ENCODE assay signal across 8 cellular contexts in the genomic region with DNA sequence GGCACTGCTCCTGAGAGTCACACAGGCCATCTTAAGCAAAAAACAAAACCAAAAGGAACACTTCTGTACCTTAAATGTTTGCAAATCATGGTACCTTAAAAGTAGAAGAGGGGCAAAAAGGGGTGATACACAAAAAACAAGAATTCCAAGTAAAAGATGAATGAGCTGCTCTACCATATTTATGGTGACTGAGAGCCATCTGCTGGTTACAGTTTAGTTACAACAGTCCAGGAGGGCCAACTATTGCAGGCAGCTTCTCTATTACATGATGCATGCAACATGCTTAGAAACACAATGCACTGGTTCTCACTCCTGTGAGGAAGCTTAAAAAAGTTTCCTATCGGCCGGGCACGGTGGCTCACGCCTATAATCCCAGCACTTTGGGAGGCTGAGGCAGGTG. TPM values are rescaled to one million over a fixed set of nuclear protein-coding genes. Genes with fewer than 3 reads are reported as not detected.
DNase-seq lines count a peak whose midpoint lies in the region; ATAC-seq, FAIRE-seq and TF ChIP-seq lines count a peak whose summit lies in the region.

No MANE protein-coding gene starts in this region.

- CTCF ChIA-PET in endothelial cell of umbilical vein (lab: Charles Lee): interaction anchor here (0.6 to 5.3 kb wide), 38 partner anchors 8 to 634 kb away, joined by 3 to 106 read pairs (median 4); partner anchors contain the start of genes CFAP52, NTN1 and STX8
- CTCF ChIA-PET in naive thymus-derived CD4-positive, alpha-beta T cell (lab: Charles Lee): no interaction called here

- no peak overlapping the region for H2AFZ ChIP-seq in endothelial cell of umbilical vein (ENCODE audit: low read depth, low read length)

- dilution Hi-C loops in endothelial cell of umbilical vein (cut with MboI; ENCODE audit: extremely low pct_ligation_motif_present, low sequenced_read_pairs): no loop called here

- H3K4me2 ChIP-seq in endothelial cell of umbilical vein (ENCODE audit: insufficient read depth, low read length): no peak overlapping the region

- intact Hi-C loops in endothelial cell of umbilical vein (cut with micrococcal nuclease): loop anchor here (1.0 to 10.0 kb wide), 4 partner anchors 120 to 627 kb away; no protein-coding TSS in a partner anchor
- intact Hi-C loops in naive thymus-derived CD4-positive, alpha-beta T cell (cut with micrococcal nuclease): loop anchor here (1.0 to 10.0 kb wide), 4 partner anchors 120 to 1457 kb away; no protein-coding TSS in a partner anchor

- no peak overlapping the region for H3K27ac ChIP-seq in endothelial cell of umbilical vein (ENCODE audit: insufficient read depth, low read depth, low read length)
- no peak overlapping the region for H3K27ac ChIP-seq in naive thymus-derived CD4-positive, alpha-beta T cell (ENCODE audit: low read depth, low read length)

- FAIRE-seq in endothelial cell of umbilical vein (lab: Jason Lieb, UNC): peak; percentile 89

- H3K9me3 ChIP-seq in endothelial cell of umbilical vein (replicated peaks; ENCODE audit: control insufficient read depth, insufficient read depth, low read length): no peaks in the 10 kb centered on the region
- H3K9me3 ChIP-seq in naive thymus-derived CD4-positive, alpha-beta T cell (ENCODE audit: control insufficient read depth in 2 of 3, low read length in 3 of 3): no peaks in the 10 kb centered on the region

- DNase-seq in Ammon's horn (ENCODE audit: low spot score) (peak; percentile 79), GM19238 (ENCODE audit: insufficient read length, low spot score) (peak; percentile 5), OCI-M1 (lab: John Stamatoyannopoulos, UW) (peak; percentile 56), endothelial cell of umbilical vein (ENCODE audit: low read depth, low spot score) (peak; percentile 52)
- peak in 3 of 9 donors; percentile 11 to 16 (median 11) for DNase-seq in naive thymus-derived CD4-positive, alpha-beta T cell
- no peak for DNase-seq in T-helper 2 cell treated with Interferon-gamma antibody and Interleukin-4, amounts not matched to agents 5 μg/mL and 100 μg/mL, for 36 hours (ENCODE audit: low spot score)

- no peaks in the 10 kb centered on the region for H3K9me1 ChIP-seq in endothelial cell of umbilical vein (replicated peaks; ENCODE audit: control insufficient read depth, extremely low read depth, insufficient read depth, low read length)

- H3K4me1 ChIP-seq in endothelial cell of umbilical vein (ENCODE audit: control insufficient read depth, extremely low read depth, insufficient read depth, low read length): no peaks in the 10 kb centered on the region
- peaks cover 0 to 8% of the 10 kb centered on the region in 2 donors for H3K4me1 ChIP-seq in naive thymus-derived CD4-positive, alpha-beta T cell (ENCODE audit: control insufficient read depth in 2 of 2, insufficient read depth in 2 of 2, low read length in 2 of 2)

- no peaks in the 10 kb centered on the region for H4K20me1 ChIP-seq in endothelial cell of umbilical vein (replicated peaks; ENCODE audit: control insufficient read depth, extremely low read depth, insufficient read depth, low read length)

- no peak overlapping the region for H3K27ac Mint-ChIP-seq in naive thymus-derived CD4-positive, alpha-beta T cell
- no peak overlapping the region for H3K27ac Mint-ChIP-seq in T-helper 2 cell treated with Interferon-gamma antibody and Interleukin-4, amounts not matched to agents 5 μg/mL and 100 μg/mL, for 36 hours

- H3K9me3 Mint-ChIP-seq in naive thymus-derived CD4-positive, alpha-beta T cell: peaks cover 0 to 2% (median 0%) of the 10 kb centered on the region in 11 donors
- no peaks in the 10 kb centered on the region for H3K9me3 Mint-ChIP-seq in T-helper 2 cell treated with Interferon-gamma antibody and Interleukin-4, amounts not matched to agents 5 μg/mL and 100 μg/mL, for 36 hours

- no peak overlapping the region for H3K4me3 ChIP-seq in endothelial cell of umbilical vein (replicated peaks in 1 of 3; ENCODE audit: insufficient read depth in 1 of 3, low read depth in 1 of 3, low read length in 3 of 3)
- no peak overlapping the region for H3K4me3 ChIP-seq in naive thymus-derived CD4-positive, alpha-beta T cell (ENCODE audit: low read length)

- TF ChIP-seq CTCF in endothelial cell of umbilical vein (IDR thresholded peaks at IDR 0.05; ENCODE audit: extremely low read depth in 1 of 2, insufficient read depth in 1 of 2, low read depth in 1 of 2, low read length in 2 of 2): peak; percentile 30 to 56

- peak; percentile 34 for ATAC-seq in naive thymus-derived CD4-positive, alpha-beta T cell
- no peak for ATAC-seq in GM18858 (IDR thresholded peaks at IDR 0.05; ENCODE audit: unreplicated experiment)
- no peak for ATAC-seq in GM21786 (IDR thresholded peaks at IDR 0.05; ENCODE audit: unreplicated experiment)

- no peak for TF ChIP-seq POLR2A in endothelial cell of umbilical vein (IDR thresholded peaks at IDR 0.05; ENCODE audit: low read depth, low read length)

- POLR2A ChIA-PET in endothelial cell of umbilical vein (lab: Charles Lee): no interaction called here
- POLR2A ChIA-PET in naive thymus-derived CD4-positive, alpha-beta T cell (lab: Charles Lee): no interaction called here

- BruUV-seq in endothelial cell of umbilical vein (replicated peaks; lab: Mats Ljungman, UMichigan): no TSS peak

- no peaks in the 10 kb centered on the region for H3K36me3 ChIP-seq in endothelial cell of umbilical vein (ENCODE audit: control insufficient read depth in 2 of 2, extremely low read depth in 1 of 2, insufficient read depth in 2 of 2, low read length in 2 of 2)
- H3K36me3 ChIP-seq in naive thymus-derived CD4-positive, alpha-beta T cell (ENCODE audit: control insufficient read depth in 2 of 3, insufficient read depth in 3 of 3, low read length in 3 of 3): no peaks in the 10 kb centered on the region

- H3K9ac ChIP-seq in endothelial cell of umbilical vein (replicated peaks; ENCODE audit: extremely low read depth, insufficient read depth, low read length): no peak overlapping the region

- H3K4me1 Mint-ChIP-seq in naive thymus-derived CD4-positive, alpha-beta T cell: peaks cover 13 to 30% (median 23%) of the 10 kb centered on the region in 7 donors
- H3K4me1 Mint-ChIP-seq in T-helper 2 cell treated with Interferon-gamma antibody and Interleukin-4, amounts not matched to agents 5 μg/mL and 100 μg/mL, for 36 hours (ENCODE audit: low read depth): peaks cover 7% of the 10 kb centered on the region

- H3K27me3 ChIP-seq in endothelial cell of umbilical vein (ENCODE audit: control insufficient read depth in 2 of 2, insufficient read depth in 2 of 2, low read length in 2 of 2): no peaks in the 10 kb centered on the region
- no peaks in the 10 kb centered on the region for H3K27me3 ChIP-seq in naive thymus-derived CD4-positive, alpha-beta T cell (ENCODE audit: control insufficient read depth in 2 of 2, insufficient read depth in 2 of 2, low read length in 2 of 2)

- peaks cover 0 to 10% (median 0%) of the 10 kb centered on the region in 5 donors for H3K36me3 Mint-ChIP-seq in naive thymus-derived CD4-positive, alpha-beta T cell
- no peaks in the 10 kb centered on the region for H3K36me3 Mint-ChIP-seq in T-helper 2 cell treated with Interferon-gamma antibody and Interleukin-4, amounts not matched to agents 5 μg/mL and 100 μg/mL, for 36 hours (ENCODE audit: low read depth)

- H3K27me3 Mint-ChIP-seq in naive thymus-derived CD4-positive, alpha-beta T cell: no peaks in the 10 kb centered on the region
- H3K27me3 Mint-ChIP-seq in T-helper 2 cell treated with Interferon-gamma antibody and Interleukin-4, amounts not matched to agents 5 μg/mL and 100 μg/mL, for 36 hours (ENCODE audit: low read depth): no peaks in the 10 kb centered on the region

- H3K79me2 ChIP-seq in endothelial cell of umbilical vein (ENCODE audit: control insufficient read depth, insufficient read depth, low read length): no peaks in the 10 kb centered on the region

- H3K4me3 Mint-ChIP-seq in naive thymus-derived CD4-positive, alpha-beta T cell: no peak overlapping the region
- H3K4me3 Mint-ChIP-seq in T-helper 2 cell treated with Interferon-gamma antibody and Interleukin-4, amounts not matched to agents 5 μg/mL and 100 μg/mL, for 36 hours: no peak overlapping the region

TF ChIP-seq in endothelial cell of umbilical vein, 7 proteins besides CTCF, POLR2A, EP300 and RAD21 (continues in another document):
- no peak for TF ChIP-seq GATA2 (IDR thresholded peaks at IDR 0.05; ENCODE audit: insufficient read depth, insufficient read length, low read depth, low read length)
- no peak for TF ChIP-seq MYC (IDR thresholded peaks at IDR 0.05; ENCODE audit: low read depth, low read length)
- TF ChIP-seq, protein P1, sequence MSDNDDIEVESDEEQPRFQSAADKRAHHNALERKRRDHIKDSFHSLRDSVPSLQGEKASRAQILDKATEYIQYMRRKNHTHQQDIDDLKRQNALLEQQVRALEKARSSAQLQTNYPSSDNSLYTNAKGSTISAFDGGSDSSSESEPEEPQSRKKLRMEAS (IDR thresholded peaks at IDR 0.05; ENCODE audit: insufficient read depth, insufficient read length): no peak
- TF ChIP-seq JUN (IDR thresholded peaks at IDR 0.05; ENCODE audit: borderline replicate concordance, insufficient read depth, insufficient read length, low read depth): no peak
- TF ChIP-seq EZH2 (IDR thresholded peaks at IDR 0.05; ENCODE audit: borderline replicate concordance, low read depth, low read length, severe bottlenecking): no peak

RNA-seq across cellular contexts. Expression of gene STX8, which starts 53.5 kb away (rescaled TPM):
- 67.3 and 68.0 TPM in 2 replicates for total RNA-seq in endothelial cell of umbilical vein
- 21.6 and 25.9 TPM in 2 replicates for polyA plus RNA-seq in endothelial cell of umbilical vein
- 55.1 TPM in 2 replicates for polyA plus RNA-seq in endothelial cell of umbilical vein (2011; cell fraction: cytosol; rRNA removed)
- 38.1 and 38.3 TPM in 2 replicates for polyA plus RNA-seq in endothelial cell of umbilical vein (2011; cell fraction: nucleus; rRNA removed)
- 114 and 139 TPM in 2 replicates for polyA plus RNA-seq in endothelial cell of umbilical vein (2012)
- polyA minus RNA-seq in endothelial cell of umbilical vein: 31.7 and 36.5 TPM in 2 replicates
- 8.4 TPM for polyA minus RNA-seq in endothelial cell of umbilical vein (2011; cell fraction: cytosol; rRNA and poly(A)+ RNA removed)
- 40.1 and 40.5 TPM in 2 replicates for polyA minus RNA-seq in endothelial cell of umbilical vein (2011; cell fraction: nucleus; rRNA and poly(A)+ RNA removed)
- 10 to 100 TPM; 45.1 to 71.3 (median 48.9) TPM for total RNA-seq in naive thymus-derived CD4-positive, alpha-beta T cell
- 100 to 1,000 TPM; 105 to 116 TPM for polyA plus RNA-seq in naive thymus-derived CD4-positive, alpha-beta T cell

RNA-seq across cellular contexts. Expression of gene CFAP52, which starts 54.4 kb away (rescaled TPM):
- total RNA-seq in endothelial cell of umbilical vein: not detected in 2 replicates
- polyA plus RNA-seq in endothelial cell of umbilical vein: not detected in 2 replicates
- polyA plus RNA-seq in endothelial cell of umbilical vein (2011; cell fraction: cytosol; rRNA removed): not detected in 2 replicates
- polyA plus RNA-seq in endothelial cell of umbilical vein (2011; cell fraction: nucleus; rRNA removed): not detected in 2 replicates
- polyA plus RNA-seq in endothelial cell of umbilical vein (2012): not detected in 2 replicates
- polyA minus RNA-seq in endothelial cell of umbilical vein: not detected in 2 replicates
- polyA minus RNA-seq in endothelial cell of umbilical vein (2011; cell fraction: cytosol; rRNA and poly(A)+ RNA removed): not detected
- not detected in 2 replicates for polyA minus RNA-seq in endothelial cell of umbilical vein (2011; cell fraction: nucleus; rRNA and poly(A)+ RNA removed)
- not detected for total RNA-seq in naive thymus-derived CD4-positive, alpha-beta T cell
- not detected for polyA plus RNA-seq in naive thymus-derived CD4-positive, alpha-beta T cell
